8 cellular contexts compared by ENCODE assay signal in genomic region chr22:21735198-21736083, GRCh38. TPM values are rescaled to one million over a fixed set of nuclear protein-coding genes. Genes with fewer than 3 reads are reported as not detected.
DNase-seq lines count a peak whose midpoint lies in the region; ATAC-seq and TF ChIP-seq lines count a peak whose summit lies in the region.

Gene YPEL1, minus strand, starts transcription at chr22:21735794. Its CDS starts 25,050 bp downstream, at chr22:21710744.

- H3K4me3 Mint-ChIP-seq in activated T-helper 17 cell treated with anti-CD3 and anti-CD28 coated beads, Interleukin-2, amount 50 U/mL, for 72 hours, result peak within 1 kb of the TSS; percentile 90
- peak within 1 kb of the TSS; percentile 86 to 96 (median 92) for H3K4me3 Mint-ChIP-seq in naive thymus-derived CD4-positive, alpha-beta T cell
- peak within 1 kb of the TSS; percentile 77 for H3K4me3 Mint-ChIP-seq in stimulated activated effector memory CD8-positive, alpha-beta T cell treated with anti-CD3 and anti-CD28 coated beads, Interleukin-12 subunit alpha, Interleukin-12 subunit beta, amount 100 ng/mL, for 72 hours

- H3K4me1 ChIP-seq in DOHH2 (ENCODE audit: control insufficient read depth, low read length), result peaks cover 10% of the 10 kb centered on the region
- peaks cover 0 to 7% of the 10 kb centered on the region in 2 donors for H3K4me1 ChIP-seq in naive thymus-derived CD4-positive, alpha-beta T cell (ENCODE audit: control insufficient read depth in 2 of 2, insufficient read depth in 2 of 2, low read length in 2 of 2)

- DNase-seq in RPMI7951 (ENCODE audit: low read depth) (peak; percentile 94), fibroblast of mammary gland (ENCODE audit: low read depth) (peak; percentile 91)
- DNase-seq in naive thymus-derived CD4-positive, alpha-beta T cell, result peak; percentile 94 to 99 (median 97)
- peak; percentile 96 for DNase-seq in stimulated activated effector memory CD8-positive, alpha-beta T cell treated with anti-CD3 and anti-CD28 coated beads, Interleukin-12 subunit alpha, Interleukin-12 subunit beta, amount 100 ng/mL, for 72 hours (ENCODE audit: low spot score in 2 of 2)

- H3K27ac ChIP-seq in DOHH2 (ENCODE audit: low read depth, low read length), result peak within 1 kb of the TSS; percentile 45
- H3K27ac ChIP-seq in KOPT-K1 (ENCODE audit: low read depth, low read length, poor library complexity, severe bottlenecking), result peak within 1 kb of the TSS; percentile 76
- peak within 1 kb of the TSS; percentile 66 for H3K27ac ChIP-seq in naive thymus-derived CD4-positive, alpha-beta T cell (ENCODE audit: low read depth, low read length)

- H3K36me3 ChIP-seq in DOHH2 (ENCODE audit: control insufficient read depth, low read length), result no peaks in the 10 kb centered on the region
- H3K36me3 ChIP-seq in KOPT-K1 (ENCODE audit: insufficient read depth, low read length), result no peaks in the 10 kb centered on the region
- no peaks in the 10 kb centered on the region for H3K36me3 ChIP-seq in naive thymus-derived CD4-positive, alpha-beta T cell (ENCODE audit: control insufficient read depth in 2 of 3, insufficient read depth in 3 of 3, low read length in 3 of 3)

- H3K79me2 ChIP-seq in DOHH2 (ENCODE audit: control insufficient read depth, low read length), result peaks cover 4% of the 10 kb centered on the region; the same call in 1 of the 2 replicates

- no peaks in the 10 kb centered on the region for H4K20me1 ChIP-seq in DOHH2 (ENCODE audit: control insufficient read depth, insufficient read depth, low read depth, low read length)

- no peaks in the 10 kb centered on the region for H3K36me3 Mint-ChIP-seq in activated T-helper 17 cell treated with anti-CD3 and anti-CD28 coated beads, Interleukin-2, amount 50 U/mL, for 72 hours (ENCODE audit: low read depth)
- no peaks in the 10 kb centered on the region for H3K36me3 Mint-ChIP-seq in naive thymus-derived CD4-positive, alpha-beta T cell
- H3K36me3 Mint-ChIP-seq in stimulated activated effector memory CD8-positive, alpha-beta T cell treated with anti-CD3 and anti-CD28 coated beads, Interleukin-12 subunit alpha, Interleukin-12 subunit beta, amount 100 ng/mL, for 72 hours, result no peaks in the 10 kb centered on the region

- H3F3A ChIP-seq in DOHH2 (ENCODE audit: control insufficient read depth, insufficient read depth), result peaks cover 7% of the 10 kb centered on the region; the same call in 1 of the 2 replicates

- H3K27me3 Mint-ChIP-seq in activated T-helper 17 cell treated with anti-CD3 and anti-CD28 coated beads, Interleukin-2, amount 50 U/mL, for 72 hours, result no peaks in the 10 kb centered on the region
- peaks cover 0 to 22% (median 0%) of the 10 kb centered on the region in 5 donors for H3K27me3 Mint-ChIP-seq in naive thymus-derived CD4-positive, alpha-beta T cell

- no peaks in the 10 kb centered on the region for H3K9me3 Mint-ChIP-seq in activated T-helper 17 cell treated with anti-CD3 and anti-CD28 coated beads, Interleukin-2, amount 50 U/mL, for 72 hours
- H3K9me3 Mint-ChIP-seq in naive thymus-derived CD4-positive, alpha-beta T cell, result no peaks in the 10 kb centered on the region
- H3K9me3 Mint-ChIP-seq in stimulated activated effector memory CD8-positive, alpha-beta T cell treated with anti-CD3 and anti-CD28 coated beads, Interleukin-12 subunit alpha, Interleukin-12 subunit beta, amount 100 ng/mL, for 72 hours, result no peaks in the 10 kb centered on the region

- CTCF ChIA-PET in naive thymus-derived CD4-positive, alpha-beta T cell (lab: Charles Lee), result interaction anchor here (1.0 kb wide), 1 partner anchor 16 kb away, joined by 3 read pairs; no protein-coding TSS in a partner anchor

- intact Hi-C loops in naive thymus-derived CD4-positive, alpha-beta T cell (cut with micrococcal nuclease), result loop anchor here (1.0 to 5.0 kb wide), 11 partner anchors 23 to 1407 kb away; partner anchors contain the start of genes MAPK1 (in 2 of the 2), PPIL2 (in 2 of the 2), PI4KA (in 1 of the 2) and PPM1F (in 1 of the 2)

- H3K4me1 Mint-ChIP-seq in activated T-helper 17 cell treated with anti-CD3 and anti-CD28 coated beads, Interleukin-2, amount 50 U/mL, for 72 hours, result peaks cover 12% of the 10 kb centered on the region
- H3K4me1 Mint-ChIP-seq in naive thymus-derived CD4-positive, alpha-beta T cell, result peaks cover 13 to 26% (median 15%) of the 10 kb centered on the region in 7 donors
- peaks cover 51% of the 10 kb centered on the region for H3K4me1 Mint-ChIP-seq in stimulated activated effector memory CD8-positive, alpha-beta T cell treated with anti-CD3 and anti-CD28 coated beads, Interleukin-12 subunit alpha, Interleukin-12 subunit beta, amount 100 ng/mL, for 72 hours

- H3K9me3 ChIP-seq in DOHH2 (ENCODE audit: control insufficient read depth, insufficient read depth, low read length) (no peaks in the 10 kb centered on the region), KOPT-K1 (ENCODE audit: insufficient read depth, low read length, poor library complexity, severe bottlenecking) (no peaks in the 10 kb centered on the region)
- H3K9me3 ChIP-seq in naive thymus-derived CD4-positive, alpha-beta T cell (ENCODE audit: control insufficient read depth in 2 of 3, low read length in 3 of 3), result no peaks in the 10 kb centered on the region

- ATAC-seq in GM21786 (IDR thresholded peaks at IDR 0.05; ENCODE audit: unreplicated experiment), result peak; percentile 80
- ATAC-seq in activated T-helper 17 cell treated with anti-CD3 and anti-CD28 coated beads, Interleukin-2, amount 50 U/mL, for 72 hours (replicated peaks), result peak; percentile 94
- peak; percentile 96 for ATAC-seq in naive thymus-derived CD4-positive, alpha-beta T cell
- peak; percentile 96 for ATAC-seq in stimulated activated effector memory CD8-positive, alpha-beta T cell treated with anti-CD3 and anti-CD28 coated beads, Interleukin-12 subunit alpha, Interleukin-12 subunit beta, amount 100 ng/mL, for 72 hours

- H3K27ac Mint-ChIP-seq in activated T-helper 17 cell treated with anti-CD3 and anti-CD28 coated beads, Interleukin-2, amount 50 U/mL, for 72 hours, result peak within 1 kb of the TSS; percentile 85
- H3K27ac Mint-ChIP-seq in naive thymus-derived CD4-positive, alpha-beta T cell, result peak within 1 kb of the TSS; percentile 67 to 91 (median 85)
- peak within 1 kb of the TSS; percentile 85 for H3K27ac Mint-ChIP-seq in stimulated activated effector memory CD8-positive, alpha-beta T cell treated with anti-CD3 and anti-CD28 coated beads, Interleukin-12 subunit alpha, Interleukin-12 subunit beta, amount 100 ng/mL, for 72 hours

- H3K9me2 ChIP-seq in DOHH2 (replicated peaks; ENCODE audit: control insufficient read depth, low read length), result no peaks in the 10 kb centered on the region

- peak within 1 kb of the TSS; percentile 60 for H3K4me2 ChIP-seq in DOHH2 (ENCODE audit: low read length)

- TF ChIP-seq CTCF in DOHH2 (IDR thresholded peaks at IDR 0.05; ENCODE audit: low read depth, low read length, poor library complexity, severe bottlenecking) (no peak), fibroblast of mammary gland (conservative IDR thresholded peaks at IDR 0.05; ENCODE audit: control insufficient read depth, insufficient read depth, low read depth, low read length) (no peak)

- H3K27me3 ChIP-seq in DOHH2 (ENCODE audit: control insufficient read depth, low read length), result peaks cover 2% of the 10 kb centered on the region; the same call in 1 of the 2 replicates
- no peaks in the 10 kb centered on the region for H3K27me3 ChIP-seq in naive thymus-derived CD4-positive, alpha-beta T cell (ENCODE audit: control insufficient read depth in 2 of 2, insufficient read depth in 2 of 2, low read length in 2 of 2)

- peak within 1 kb of the TSS; percentile 69 for H3K4me3 ChIP-seq in DOHH2 (ENCODE audit: low read length)
- H3K4me3 ChIP-seq in fibroblast of mammary gland (ENCODE audit: control insufficient read depth, low read depth, low read length), result peak within 1 kb of the TSS; percentile 37
- H3K4me3 ChIP-seq in naive thymus-derived CD4-positive, alpha-beta T cell (ENCODE audit: low read length), result peak within 1 kb of the TSS; percentile 51

- POLR2A ChIA-PET in naive thymus-derived CD4-positive, alpha-beta T cell (lab: Charles Lee), result interaction anchor here (0.6 to 1.9 kb wide), 5 partner anchors 38 to 132 kb away, joined by 3 to 6 read pairs (median 3); partner anchors contain the start of genes MAPK1 and PPIL2

RNA-seq across cellular contexts. Expression of gene YPEL1, which starts in this region (rescaled TPM):
- total RNA-seq in RPMI7951 (2014; rRNA removed; shearing (Covaris generic)), result 1.1 and 1.8 TPM in 2 replicates
- total RNA-seq in activated T-helper 17 cell treated with anti-CD3 and anti-CD28 coated beads, Interleukin-2, amount 50 U/mL, for 72 hours, result 1 to 10 TPM in 1 of 2 donors, under 1 TPM in 1; 0.91 to 4.6 TPM
- 1 to 10 TPM; 2.5 to 9.5 (median 3.6) TPM for total RNA-seq in naive thymus-derived CD4-positive, alpha-beta T cell
- polyA plus RNA-seq in naive thymus-derived CD4-positive, alpha-beta T cell, result 1 to 10 TPM; 1.5 TPM

Comparison
In these comparisons a context has a peak if more than half of its experiments do, and no peak if none do; other contexts are left out.
1. Peak in every context shown above with its lines: DNase-seq, ATAC-seq, H3K4me3 ChIP-seq and H3K27ac ChIP-seq.